1 cellular context compared by ENCODE assay signal in the genomic region with DNA sequence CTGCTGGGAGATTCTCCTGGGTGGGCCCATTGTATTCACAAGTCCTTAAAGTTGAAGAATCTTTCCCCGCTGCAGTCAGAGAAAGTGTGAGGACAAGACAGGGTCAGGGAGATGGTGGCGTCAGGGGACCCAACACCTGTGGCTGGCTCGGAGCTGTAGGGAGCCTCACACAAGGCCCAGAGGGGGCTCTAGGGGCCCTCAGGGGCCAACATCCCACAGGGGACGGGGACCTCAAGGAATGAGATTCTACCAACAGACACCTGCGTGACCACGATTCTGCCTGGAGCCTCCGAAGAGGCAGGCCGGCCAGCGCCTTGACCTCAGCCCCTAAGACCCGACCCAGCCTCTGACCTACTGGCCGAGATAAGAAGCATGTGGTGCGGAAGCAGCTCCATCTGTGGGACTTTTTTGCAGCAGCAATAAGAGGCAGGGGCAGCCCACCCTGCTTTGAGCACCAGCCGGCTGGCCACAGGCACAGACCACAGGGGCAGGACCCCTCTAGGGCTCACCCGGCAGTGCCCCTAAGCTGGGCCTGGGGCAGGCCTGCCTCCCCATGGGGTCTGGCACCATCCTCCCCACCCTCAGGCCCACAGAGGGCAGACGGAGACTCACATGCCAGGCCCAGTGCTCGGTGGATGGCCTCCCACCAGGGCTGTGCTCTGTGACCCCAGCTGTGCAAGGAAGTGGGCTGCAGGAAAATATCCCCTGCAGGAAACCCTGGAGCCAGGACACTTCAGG.
TF ChIP-seq lines count a peak whose summit lies in the region.

No MANE protein-coding gene starts in this region.

TF ChIP-seq in GM12878, 131 proteins besides CTCF, POLR2A, EP300 and RAD21 (continued from another document):
- TF ChIP-seq, protein P1, sequence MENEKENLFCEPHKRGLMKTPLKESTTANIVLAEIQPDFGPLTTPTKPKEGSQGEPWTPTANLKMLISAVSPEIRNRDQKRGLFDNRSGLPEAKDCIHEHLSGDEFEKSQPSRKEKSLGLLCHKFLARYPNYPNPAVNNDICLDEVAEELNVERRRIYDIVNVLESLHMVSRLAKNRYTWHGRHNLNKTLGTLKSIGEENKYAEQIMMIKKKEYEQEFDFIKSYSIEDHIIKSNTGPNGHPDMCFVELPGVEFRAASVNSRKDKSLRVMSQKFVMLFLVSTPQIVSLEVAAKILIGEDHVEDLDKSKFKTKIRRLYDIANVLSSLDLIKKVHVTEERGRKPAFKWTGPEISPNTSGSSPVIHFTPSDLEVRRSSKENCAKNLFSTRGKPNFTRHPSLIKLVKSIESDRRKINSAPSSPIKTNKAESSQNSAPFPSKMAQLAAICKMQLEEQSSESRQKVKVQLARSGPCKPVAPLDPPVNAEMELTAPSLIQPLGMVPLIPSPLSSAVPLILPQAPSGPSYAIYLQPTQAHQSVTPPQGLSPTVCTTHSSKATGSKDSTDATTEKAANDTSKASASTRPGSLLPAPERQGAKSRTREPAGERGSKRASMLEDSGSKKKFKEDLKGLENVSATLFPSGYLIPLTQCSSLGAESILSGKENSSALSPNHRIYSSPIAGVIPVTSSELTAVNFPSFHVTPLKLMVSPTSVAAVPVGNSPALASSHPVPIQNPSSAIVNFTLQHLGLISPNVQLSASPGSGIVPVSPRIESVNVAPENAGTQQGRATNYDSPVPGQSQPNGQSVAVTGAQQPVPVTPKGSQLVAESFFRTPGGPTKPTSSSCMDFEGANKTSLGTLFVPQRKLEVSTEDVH (IDR thresholded peaks at IDR 0.05; ENCODE audit: low read depth, partially characterized antibody): no peak
- TF ChIP-seq BHLHE40 (IDR thresholded peaks at IDR 0.05; ENCODE audit: borderline replicate concordance in 1 of 2, low read depth in 2 of 2, low read length in 1 of 2) (no peak), NR2F1 (conservative IDR thresholded peaks at IDR 0.05) (0 out of 2 replicates have a peak, but pooled peaks have one; percentile 12), IKZF2 (IDR thresholded peaks at IDR 0.05) (no peak), FOXK2 (IDR thresholded peaks at IDR 0.05) (no peak), TAF1 (IDR thresholded peaks at IDR 0.05; ENCODE audit: borderline replicate concordance, low read depth, low read length) (no peak)
